ENCODE assay signal across 1 cellular context in the genomic region with DNA sequence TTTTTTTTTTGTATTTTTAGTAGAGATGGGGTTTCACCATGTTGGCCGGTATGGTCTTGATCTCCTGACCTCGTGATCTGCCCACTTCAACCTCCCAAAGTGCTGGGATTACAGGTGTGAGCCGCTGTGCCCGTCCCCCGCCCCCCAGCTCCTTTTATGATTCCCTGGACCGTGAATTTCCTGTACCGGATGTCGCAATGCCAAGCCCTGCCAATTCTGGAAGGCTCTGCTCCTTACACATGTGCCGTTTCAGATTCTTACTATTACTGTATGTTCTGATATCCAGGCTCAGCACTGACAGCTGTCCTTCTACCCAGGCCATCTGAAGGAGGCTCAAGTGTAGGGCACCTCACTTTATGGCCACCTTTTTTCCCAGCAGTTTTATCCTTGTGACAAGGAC.
TF ChIP-seq lines count a peak whose summit lies in the region.

No MANE protein-coding gene starts in this region.

TF ChIP-seq in IMR-90, 13 proteins besides CTCF, POLR2A, EP300 and RAD21 (continued from another document):
- TF ChIP-seq, protein P1, sequence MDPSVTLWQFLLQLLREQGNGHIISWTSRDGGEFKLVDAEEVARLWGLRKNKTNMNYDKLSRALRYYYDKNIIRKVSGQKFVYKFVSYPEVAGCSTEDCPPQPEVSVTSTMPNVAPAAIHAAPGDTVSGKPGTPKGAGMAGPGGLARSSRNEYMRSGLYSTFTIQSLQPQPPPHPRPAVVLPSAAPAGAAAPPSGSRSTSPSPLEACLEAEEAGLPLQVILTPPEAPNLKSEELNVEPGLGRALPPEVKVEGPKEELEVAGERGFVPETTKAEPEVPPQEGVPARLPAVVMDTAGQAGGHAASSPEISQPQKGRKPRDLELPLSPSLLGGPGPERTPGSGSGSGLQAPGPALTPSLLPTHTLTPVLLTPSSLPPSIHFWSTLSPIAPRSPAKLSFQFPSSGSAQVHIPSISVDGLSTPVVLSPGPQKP (IDR thresholded peaks at IDR 0.05; ENCODE audit: borderline replicate concordance, low read depth, low read length): no peak
- TF ChIP-seq BHLHE40 (IDR thresholded peaks at IDR 0.05; ENCODE audit: low read depth, low read length) (no peak), CEBPB (IDR thresholded peaks at IDR 0.05; ENCODE audit: low read depth, low read length) (peak; percentile 71), RCOR1 (IDR thresholded peaks at IDR 0.05; ENCODE audit: insufficient replicate concordance, low read length) (no peak)
